ENCODE assay signal across 9 cellular contexts in genomic region chr12:124359671-124360581, GRCh38.
A peak's percentile ranks its signal among the peaks of the same experiment; 100 is the strongest.
DNase-seq lines count a peak whose midpoint lies in the region; ATAC-seq lines count a peak whose summit lies in the region.
"Had no signal": no experiment of that assay in that cellular context is flagged by ENCODE, and none has a peak within 500 bp of the region (broad histone marks: within the 10 kb centered on the region; RNA-seq: fewer than 3 reads in every experiment).

No MANE protein-coding gene starts in this region.

- CTCF ChIA-PET in activated CD8-positive, alpha-beta T cell treated with anti-CD3 and anti-CD28 coated beads, Interleukin-2, amount 10 ng/mL, durations not matched to agents 7 days and 5 days (lab: Charles Lee): no interaction called here

- no peaks in the 10 kb centered on the region for H3K9me3 Mint-ChIP-seq in immature natural killer cell
- no peaks in the 10 kb centered on the region for H3K9me3 Mint-ChIP-seq in activated CD8-positive, alpha-beta T cell treated with anti-CD3 and anti-CD28 coated beads, Interleukin-2, amount 10 ng/mL, durations not matched to agents 7 days and 5 days (ENCODE audit: insufficient read depth)

- no peak overlapping the region for H3K27ac Mint-ChIP-seq in immature natural killer cell
- H3K27ac Mint-ChIP-seq in activated CD8-positive, alpha-beta T cell treated with anti-CD3 and anti-CD28 coated beads, Interleukin-2, amount 10 ng/mL, durations not matched to agents 7 days and 5 days: no peak overlapping the region

- peaks cover 0 to 7% (median 0%) of the 10 kb centered on the region in 3 donors for H3K27me3 Mint-ChIP-seq in immature natural killer cell (ENCODE audit: low read depth in 3 of 3)
- no peaks in the 10 kb centered on the region for H3K27me3 Mint-ChIP-seq in activated CD8-positive, alpha-beta T cell treated with anti-CD3 and anti-CD28 coated beads, Interleukin-2, amount 10 ng/mL, durations not matched to agents 7 days and 5 days (ENCODE audit: low read depth)

- H3K36me3 Mint-ChIP-seq in immature natural killer cell: peaks cover 0 to 19% (median 7%) of the 10 kb centered on the region in 3 donors
- peaks cover 13% of the 10 kb centered on the region for H3K36me3 Mint-ChIP-seq in activated CD8-positive, alpha-beta T cell treated with anti-CD3 and anti-CD28 coated beads, Interleukin-2, amount 10 ng/mL, durations not matched to agents 7 days and 5 days (ENCODE audit: low read depth)

- ATAC-seq in GM18907 (IDR thresholded peaks at IDR 0.05; ENCODE audit: unreplicated experiment): no peak
- no peak for ATAC-seq in HG03175 (IDR thresholded peaks at IDR 0.05; ENCODE audit: unreplicated experiment)
- no peak for ATAC-seq in activated CD8-positive, alpha-beta T cell treated with anti-CD3 and anti-CD28 coated beads, Interleukin-2, amount 10 ng/mL, durations not matched to agents 7 days and 5 days

- no peak overlapping the region for H3K4me3 Mint-ChIP-seq in immature natural killer cell
- no peak overlapping the region for H3K4me3 Mint-ChIP-seq in activated CD8-positive, alpha-beta T cell treated with anti-CD3 and anti-CD28 coated beads, Interleukin-2, amount 10 ng/mL, durations not matched to agents 7 days and 5 days

- POLR2A ChIA-PET in activated CD8-positive, alpha-beta T cell treated with anti-CD3 and anti-CD28 coated beads, Interleukin-2, amount 10 ng/mL, durations not matched to agents 7 days and 5 days (lab: Charles Lee): no interaction called here

- peak; percentile 24 for DNase-seq in COR-L47 (lab: John Stamatoyannopoulos, UW)
- DNase-seq in NCI-H345 treated with DMSO at 0.1 percent for 48 hours (lab: John Stamatoyannopoulos, UW; ENCODE audit: unreplicated experiment): peak; percentile 13
- peak; percentile 68 for DNase-seq in globus pallidus (ENCODE audit: low spot score)
- peak in 8 of 10 donors; percentile 43 to 94 (median 74) for DNase-seq in posterior cingulate gyrus
- DNase-seq in immature natural killer cell: no peak
- no peak for DNase-seq in activated CD8-positive, alpha-beta T cell treated with anti-CD3 and anti-CD28 coated beads, Interleukin-2, amount 10 ng/mL, durations not matched to agents 7 days and 5 days
- DNase-seq: NK-92 treated with Interleukin-12 subunit alpha and Interleukin-12 subunit beta, amount 100 ng/mL, for 24 hours had no signal

- intact Hi-C loops in posterior cingulate gyrus (cut with DNase I): no loop called here

- no peaks in the 10 kb centered on the region for H3K4me1 Mint-ChIP-seq in immature natural killer cell
- no peaks in the 10 kb centered on the region for H3K4me1 Mint-ChIP-seq in activated CD8-positive, alpha-beta T cell treated with anti-CD3 and anti-CD28 coated beads, Interleukin-2, amount 10 ng/mL, durations not matched to agents 7 days and 5 days (ENCODE audit: low read depth)

Comparison
In these comparisons a context has a peak if more than half of its experiments do, and no peak if none do; other contexts are left out.
1. DNase-seq: peak in COR-L47 (single experiment), NCI-H345 treated with DMSO at 0.1 percent for 48 hours (single experiment), globus pallidus (single experiment) and posterior cingulate gyrus (8 of 10); none in immature natural killer cell (0 of 3) and activated CD8-positive, alpha-beta T cell treated with anti-CD3 and anti-CD28 coated beads, Interleukin-2, amount 10 ng/mL, durations not matched to agents 7 days and 5 days (single experiment).